ENCODE assay signal across 1 cellular context in the genomic region with DNA sequence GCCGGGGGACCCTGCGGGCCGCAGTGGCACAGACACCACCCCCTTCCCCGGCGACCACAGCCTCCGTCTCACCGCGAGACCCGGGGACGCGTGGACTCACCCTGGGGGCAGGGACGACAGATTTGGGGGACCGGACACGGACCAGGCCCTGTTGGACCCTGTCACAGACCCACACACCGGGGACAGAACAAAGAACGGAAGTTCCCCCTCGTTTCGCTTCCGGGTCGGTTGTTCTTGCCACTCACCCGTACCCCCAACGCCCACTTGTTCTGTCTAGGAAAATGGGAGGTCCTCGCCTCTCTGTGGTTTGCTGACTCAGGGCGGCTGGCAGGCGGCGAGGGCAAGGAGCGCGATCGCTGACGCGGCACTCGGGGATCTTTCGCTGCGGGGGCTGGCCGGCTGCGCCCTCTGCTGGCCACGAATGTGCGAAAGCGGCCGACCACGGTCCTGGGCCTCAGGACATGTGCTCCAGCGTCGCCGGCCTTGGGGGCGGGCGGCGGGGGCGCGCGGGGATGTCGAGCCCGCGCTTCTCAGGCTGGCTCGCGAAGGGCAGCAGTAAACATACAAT.
A peak's percentile ranks its signal among the peaks of the same experiment; 100 is the strongest.
TF ChIP-seq lines count a peak whose summit lies in the region.

Gene ZNF3 (minus strand): TSS at position 189 of the 568 bp plus-strand sequence. CDS start 4,366 bp downstream, outside the sequence.

TF ChIP-seq in HEK293, 187 proteins besides CTCF, POLR2A, EP300 and RAD21 (continued from another document and continues in another):
- TF ChIP-seq, protein P1, sequence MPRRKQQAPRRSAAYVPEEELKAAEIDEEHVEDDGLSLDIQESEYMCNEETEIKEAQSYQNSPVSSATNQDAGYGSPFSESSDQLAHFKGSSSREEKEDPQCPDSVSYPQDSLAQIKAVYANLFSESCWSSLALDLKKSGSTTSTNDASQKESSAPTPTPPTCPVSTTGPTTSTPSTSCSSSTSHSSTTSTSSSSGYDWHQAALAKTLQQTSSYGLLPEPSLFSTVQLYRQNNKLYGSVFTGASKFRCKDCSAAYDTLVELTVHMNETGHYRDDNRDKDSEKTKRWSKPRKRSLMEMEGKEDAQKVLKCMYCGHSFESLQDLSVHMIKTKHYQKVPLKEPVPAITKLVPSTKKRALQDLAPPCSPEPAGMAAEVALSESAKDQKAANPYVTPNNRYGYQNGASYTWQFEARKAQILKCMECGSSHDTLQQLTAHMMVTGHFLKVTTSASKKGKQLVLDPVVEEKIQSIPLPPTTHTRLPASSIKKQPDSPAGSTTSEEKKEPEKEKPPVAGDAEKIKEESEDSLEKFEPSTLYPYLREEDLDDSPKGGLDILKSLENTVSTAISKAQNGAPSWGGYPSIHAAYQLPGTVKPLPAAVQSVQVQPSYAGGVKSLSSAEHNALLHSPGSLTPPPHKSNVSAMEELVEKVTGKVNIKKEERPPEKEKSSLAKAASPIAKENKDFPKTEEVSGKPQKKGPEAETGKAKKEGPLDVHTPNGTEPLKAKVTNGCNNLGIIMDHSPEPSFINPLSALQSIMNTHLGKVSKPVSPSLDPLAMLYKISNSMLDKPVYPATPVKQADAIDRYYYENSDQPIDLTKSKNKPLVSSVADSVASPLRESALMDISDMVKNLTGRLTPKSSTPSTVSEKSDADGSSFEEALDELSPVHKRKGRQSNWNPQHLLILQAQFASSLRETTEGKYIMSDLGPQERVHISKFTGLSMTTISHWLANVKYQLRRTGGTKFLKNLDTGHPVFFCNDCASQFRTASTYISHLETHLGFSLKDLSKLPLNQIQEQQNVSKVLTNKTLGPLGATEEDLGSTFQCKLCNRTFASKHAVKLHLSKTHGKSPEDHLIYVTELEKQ (tag by site-specific recombination; IDR thresholded peaks at IDR 0.05; ENCODE audit: borderline replicate concordance): peak; percentile 53
- TF ChIP-seq GLIS2 (tag by site-specific recombination; IDR thresholded peaks at IDR 0.05) (peak; percentile 82), ZBTB20 (tag by site-specific recombination; IDR thresholded peaks at IDR 0.05) (peak; percentile 29; the same call in 1 of the 2 replicates), ZFP69B (tag by site-specific recombination; IDR thresholded peaks at IDR 0.05) (peak; percentile 68; the same call in 1 of the 2 replicates), ZNF600 (tag by site-specific recombination; IDR thresholded peaks at IDR 0.05) (peak; percentile 80), ZNF610 (tag by site-specific recombination; IDR thresholded peaks at IDR 0.05; ENCODE audit: borderline replicate concordance) (peak; percentile 86), ZNF155 (tag by site-specific recombination; IDR thresholded peaks at IDR 0.05) (no peak), ZNF843 (tag by site-specific recombination; IDR thresholded peaks at IDR 0.05) (peak; percentile 69; the same call in 1 of the 2 replicates), ZNF654 (tag by site-specific recombination; IDR thresholded peaks at IDR 0.05; ENCODE audit: low read depth) (peak; percentile 64), PRDM10 (tag by site-specific recombination; IDR thresholded peaks at IDR 0.05) (0 out of 2 replicates have a peak, but pooled peaks have one; percentile 43), ZNF24 (tag by site-specific recombination; IDR thresholded peaks at IDR 0.05) (peak; percentile 92), ZNF626 (tag by site-specific recombination; IDR thresholded peaks at IDR 0.05) (no peak), ZNF132 (tag by site-specific recombination; IDR thresholded peaks at IDR 0.05; ENCODE audit: borderline replicate concordance) (no peak), ZSCAN23 (tag by site-specific recombination; IDR thresholded peaks at IDR 0.05) (0 out of 2 replicates have a peak, but pooled peaks have one; percentile 17), EGR2 (tag by site-specific recombination; IDR thresholded peaks at IDR 0.05; ENCODE audit: low read depth) (peak; percentile 94), PRDM6 (tag by site-specific recombination; IDR thresholded peaks at IDR 0.05) (no peak), FEZF1 (tag by site-specific recombination; IDR thresholded peaks at IDR 0.05) (0 out of 2 replicates have a peak, but pooled peaks have one; percentile 14), ZNF629 (tag by site-specific recombination; IDR thresholded peaks at IDR 0.05) (peak; percentile 95), ZNF768 (tag by site-specific recombination; IDR thresholded peaks at IDR 0.05) (no peak), GLI4 (tag by site-specific recombination; IDR thresholded peaks at IDR 0.05) (peak; percentile 80; the same call in 1 of the 2 replicates), ZBTB48 (tag by site-specific recombination; IDR thresholded peaks at IDR 0.05) (peak; percentile 89), ZNF785 (tag by site-specific recombination; IDR thresholded peaks at IDR 0.05) (no peak), IKZF3 (tag by site-specific recombination; IDR thresholded peaks at IDR 0.05) (peak; percentile 59), ZBTB7A (tag by site-specific recombination; IDR thresholded peaks at IDR 0.05; ENCODE audit: low read depth) (peak; percentile 89), ZNF558 (tag by site-specific recombination; IDR thresholded peaks at IDR 0.05) (0 out of 2 replicates have a peak, but pooled peaks have one; percentile 25), KLF7 (tag by site-specific recombination; IDR thresholded peaks at IDR 0.05; ENCODE audit: borderline replicate concordance) (no peak), REPIN1 (tag by site-specific recombination; IDR thresholded peaks at IDR 0.05; ENCODE audit: low read depth) (no peak), ZNF549 (tag by site-specific recombination; IDR thresholded peaks at IDR 0.05) (no peak), ZNF214 (tag by site-specific recombination; IDR thresholded peaks at IDR 0.05; ENCODE audit: borderline replicate concordance) (no peak), ZBTB6 (tag by site-specific recombination; IDR thresholded peaks at IDR 0.05) (peak; percentile 84), ZNF660 (tag by site-specific recombination; IDR thresholded peaks at IDR 0.05) (peak; percentile 97), ZNF670 (tag by site-specific recombination; IDR thresholded peaks at IDR 0.05; ENCODE audit: low read depth) (no peak), ZNF37A (tag by site-specific recombination; IDR thresholded peaks at IDR 0.05) (no peak), ZNF157 (tag by site-specific recombination; IDR thresholded peaks at IDR 0.05) (no peak), ZNF677 (tag by site-specific recombination; IDR thresholded peaks at IDR 0.05) (no peak), ZNF175 (tag by site-specific recombination; IDR thresholded peaks at IDR 0.05) (no peak), ZXDB (tag by site-specific recombination; IDR thresholded peaks at IDR 0.05) (peak; percentile 86), ZNF747 (tag by site-specific recombination; IDR thresholded peaks at IDR 0.05) (no peak), ZNF394 (tag by site-specific recombination; IDR thresholded peaks at IDR 0.05; ENCODE audit: borderline replicate concordance) (peak; percentile 71), ZBTB17 (tag by site-specific recombination; IDR thresholded peaks at IDR 0.05) (peak; percentile 100)
- TF ChIP-seq, protein P2, sequence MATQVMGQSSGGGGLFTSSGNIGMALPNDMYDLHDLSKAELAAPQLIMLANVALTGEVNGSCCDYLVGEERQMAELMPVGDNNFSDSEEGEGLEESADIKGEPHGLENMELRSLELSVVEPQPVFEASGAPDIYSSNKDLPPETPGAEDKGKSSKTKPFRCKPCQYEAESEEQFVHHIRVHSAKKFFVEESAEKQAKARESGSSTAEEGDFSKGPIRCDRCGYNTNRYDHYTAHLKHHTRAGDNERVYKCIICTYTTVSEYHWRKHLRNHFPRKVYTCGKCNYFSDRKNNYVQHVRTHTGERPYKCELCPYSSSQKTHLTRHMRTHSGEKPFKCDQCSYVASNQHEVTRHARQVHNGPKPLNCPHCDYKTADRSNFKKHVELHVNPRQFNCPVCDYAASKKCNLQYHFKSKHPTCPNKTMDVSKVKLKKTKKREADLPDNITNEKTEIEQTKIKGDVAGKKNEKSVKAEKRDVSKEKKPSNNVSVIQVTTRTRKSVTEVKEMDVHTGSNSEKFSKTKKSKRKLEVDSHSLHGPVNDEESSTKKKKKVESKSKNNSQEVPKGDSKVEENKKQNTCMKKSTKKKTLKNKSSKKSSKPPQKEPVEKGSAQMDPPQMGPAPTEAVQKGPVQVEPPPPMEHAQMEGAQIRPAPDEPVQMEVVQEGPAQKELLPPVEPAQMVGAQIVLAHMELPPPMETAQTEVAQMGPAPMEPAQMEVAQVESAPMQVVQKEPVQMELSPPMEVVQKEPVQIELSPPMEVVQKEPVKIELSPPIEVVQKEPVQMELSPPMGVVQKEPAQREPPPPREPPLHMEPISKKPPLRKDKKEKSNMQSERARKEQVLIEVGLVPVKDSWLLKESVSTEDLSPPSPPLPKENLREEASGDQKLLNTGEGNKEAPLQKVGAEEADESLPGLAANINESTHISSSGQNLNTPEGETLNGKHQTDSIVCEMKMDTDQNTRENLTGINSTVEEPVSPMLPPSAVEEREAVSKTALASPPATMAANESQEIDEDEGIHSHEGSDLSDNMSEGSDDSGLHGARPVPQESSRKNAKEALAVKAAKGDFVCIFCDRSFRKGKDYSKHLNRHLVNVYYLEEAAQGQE (tag by site-specific recombination; IDR thresholded peaks at IDR 0.05): peak; percentile 49
- TF ChIP-seq, protein P3, sequence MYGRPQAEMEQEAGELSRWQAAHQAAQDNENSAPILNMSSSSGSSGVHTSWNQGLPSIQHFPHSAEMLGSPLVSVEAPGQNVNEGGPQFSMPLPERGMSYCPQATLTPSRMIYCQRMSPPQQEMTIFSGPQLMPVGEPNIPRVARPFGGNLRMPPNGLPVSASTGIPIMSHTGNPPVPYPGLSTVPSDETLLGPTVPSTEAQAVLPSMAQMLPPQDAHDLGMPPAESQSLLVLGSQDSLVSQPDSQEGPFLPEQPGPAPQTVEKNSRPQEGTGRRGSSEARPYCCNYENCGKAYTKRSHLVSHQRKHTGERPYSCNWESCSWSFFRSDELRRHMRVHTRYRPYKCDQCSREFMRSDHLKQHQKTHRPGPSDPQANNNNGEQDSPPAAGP (tag by site-specific recombination; IDR thresholded peaks at IDR 0.05): peak; percentile 95
- TF ChIP-seq, protein P4, sequence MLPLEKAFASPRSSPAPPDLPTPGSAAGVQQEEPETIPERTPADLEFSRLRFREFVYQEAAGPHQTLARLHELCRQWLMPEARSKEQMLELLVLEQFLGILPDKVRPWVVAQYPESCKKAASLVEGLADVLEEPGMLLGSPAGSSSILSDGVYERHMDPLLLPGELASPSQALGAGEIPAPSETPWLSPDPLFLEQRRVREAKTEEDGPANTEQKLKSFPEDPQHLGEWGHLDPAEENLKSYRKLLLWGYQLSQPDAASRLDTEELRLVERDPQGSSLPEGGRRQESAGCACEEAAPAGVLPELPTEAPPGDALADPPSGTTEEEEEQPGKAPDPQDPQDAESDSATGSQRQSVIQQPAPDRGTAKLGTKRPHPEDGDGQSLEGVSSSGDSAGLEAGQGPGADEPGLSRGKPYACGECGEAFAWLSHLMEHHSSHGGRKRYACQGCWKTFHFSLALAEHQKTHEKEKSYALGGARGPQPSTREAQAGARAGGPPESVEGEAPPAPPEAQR (tag by site-specific recombination; IDR thresholded peaks at IDR 0.05): 0 out of 2 replicates have a peak, but pooled peaks have one; percentile 34
- TF ChIP-seq, protein P5, sequence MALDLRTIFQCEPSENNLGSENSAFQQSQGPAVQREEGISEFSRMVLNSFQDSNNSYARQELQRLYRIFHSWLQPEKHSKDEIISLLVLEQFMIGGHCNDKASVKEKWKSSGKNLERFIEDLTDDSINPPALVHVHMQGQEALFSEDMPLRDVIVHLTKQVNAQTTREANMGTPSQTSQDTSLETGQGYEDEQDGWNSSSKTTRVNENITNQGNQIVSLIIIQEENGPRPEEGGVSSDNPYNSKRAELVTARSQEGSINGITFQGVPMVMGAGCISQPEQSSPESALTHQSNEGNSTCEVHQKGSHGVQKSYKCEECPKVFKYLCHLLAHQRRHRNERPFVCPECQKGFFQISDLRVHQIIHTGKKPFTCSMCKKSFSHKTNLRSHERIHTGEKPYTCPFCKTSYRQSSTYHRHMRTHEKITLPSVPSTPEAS (tag by site-specific recombination; IDR thresholded peaks at IDR 0.05): no peak
